In the genomic region with DNA sequence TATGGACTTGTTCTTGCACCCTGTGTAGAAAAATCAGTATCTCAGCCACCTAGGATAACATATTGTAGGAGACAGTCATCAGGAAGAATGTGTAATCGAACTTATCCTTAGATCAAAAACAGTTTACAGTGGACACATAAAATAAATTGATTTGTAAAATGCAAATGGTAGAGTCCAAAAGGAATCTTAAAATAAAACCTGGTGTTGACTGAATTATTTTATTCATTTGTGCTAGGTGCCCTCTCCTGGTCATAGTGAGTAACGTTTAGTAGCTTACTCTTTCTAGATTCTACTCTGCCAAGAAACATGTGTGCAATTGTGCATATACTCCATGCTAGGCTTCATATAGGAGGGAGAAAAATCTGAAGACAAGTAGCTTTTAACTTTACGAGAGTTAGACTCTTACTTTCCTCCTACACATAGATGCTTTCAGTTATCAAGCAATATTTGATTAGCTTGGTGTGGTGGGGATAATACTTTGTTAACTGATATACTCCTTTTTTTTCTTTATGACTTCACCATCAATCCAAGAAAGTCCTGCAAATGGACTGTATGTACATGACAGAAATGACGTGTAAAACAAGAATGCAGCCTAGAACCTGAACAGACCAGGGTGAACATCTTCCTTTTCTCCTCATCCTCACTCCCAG, we compare ENCODE assay signal across 8 cellular contexts. TPM values are rescaled to one million over a fixed set of nuclear protein-coding genes. Genes with fewer than 3 reads are reported as not detected.
DNase-seq lines count a peak whose midpoint lies in the region; ATAC-seq and TF ChIP-seq lines count a peak whose summit lies in the region.

No MANE protein-coding gene starts in this region.

- intact Hi-C loops in OCI-LY7 (cut with micrococcal nuclease; ENCODE audit: unreplicated experiment) = loop anchor here (10.0 kb wide), 1 partner anchor 137 kb away; a partner anchor contains a TSS

- DNase-seq in ACHN (peak; percentile 73), GM13976 (ENCODE audit: low spot score) (peak; percentile 7), OCI-LY7 (ENCODE audit: low spot score) (peak; percentile 48), epithelial cell of prostate (ENCODE audit: low read depth, low spot score) (no peak), retinal pigment epithelial cell (ENCODE audit: low read depth) (no peak), KG1 (lab: John Stamatoyannopoulos, UW) (no peak), hepatic stellate cell (ENCODE audit: low spot score) (no peak)

- no peak overlapping the region for H3K4me2 ChIP-seq in OCI-LY7 (ENCODE audit: low read length)

- H3K4me1 ChIP-seq in OCI-LY7 (ENCODE audit: insufficient read depth, low read length, poor library complexity, severe bottlenecking) = no peaks in the 10 kb centered on the region

- H3K4me3 ChIP-seq in OCI-LY7 (ENCODE audit: low read depth, low read length, poor library complexity, severe bottlenecking) = no peak overlapping the region
- no peak overlapping the region for H3K4me3 ChIP-seq in retinal pigment epithelial cell (ENCODE audit: low read length)

- BruUV-seq in OCI-LY7 (replicated peaks; lab: Mats Ljungman, UMichigan) = no TSS peak

- TF ChIP-seq CTCF in GM13976 (IDR thresholded peaks at IDR 0.05; ENCODE audit: borderline replicate concordance, control extremely low read depth, extremely low read depth, insufficient read depth, missing control alignments) (peak; percentile 23), OCI-LY7 (conservative IDR thresholded peaks at IDR 0.05; ENCODE audit: low read length) (peak; percentile 79), retinal pigment epithelial cell (conservative IDR thresholded peaks at IDR 0.05; ENCODE audit: low read depth, low read length) (peak; percentile 62)

- H4K20me1 ChIP-seq in OCI-LY7 (ENCODE audit: insufficient read depth, low read length) = no peaks in the 10 kb centered on the region

- H2AFZ ChIP-seq in OCI-LY7 (ENCODE audit: low read length) = no peak overlapping the region

- H3K79me2 ChIP-seq in OCI-LY7 (ENCODE audit: insufficient read depth, low read depth, low read length) = no peaks in the 10 kb centered on the region

- no peak overlapping the region for H3K27ac ChIP-seq in OCI-LY7 (ENCODE audit: low read depth, low read length, poor library complexity, severe bottlenecking)
- peak overlapping the region; percentile 70 for H3K27ac ChIP-seq in epithelial cell of prostate

- POLR2A ChIA-PET in OCI-LY7 (lab: Charles Lee) = interaction anchor here (0.6 to 0.8 kb wide), 3 partner anchors 12 to 85 kb away, joined by 3 read pairs; no protein-coding TSS in a partner anchor

- no peaks in the 10 kb centered on the region for H3K36me3 ChIP-seq in OCI-LY7 (ENCODE audit: insufficient read depth, low read length)

- CTCF ChIA-PET in OCI-LY7 (lab: Charles Lee; ENCODE audit: unreplicated experiment) = interaction anchor here (1.0 kb wide), 1 partner anchor 61 kb away, joined by 3 read pairs; no protein-coding TSS in a partner anchor

- H3K9me2 ChIP-seq in OCI-LY7 (ENCODE audit: insufficient read depth, low read length) = no peaks in the 10 kb centered on the region

- ATAC-seq in HG03095 (IDR thresholded peaks at IDR 0.05; ENCODE audit: unreplicated experiment) = peak; percentile 63

- H3K9me3 ChIP-seq in OCI-LY7 (ENCODE audit: low read length) = no peaks in the 10 kb centered on the region

- in situ Hi-C loops in ACHN (cut with HindIII; ENCODE audit: low pct_ligation_motif_present, low pct_unique_long_range_greater_than_20kb, low sequenced_read_pairs) (no loop called here), GM13976 (cut with MboI; ENCODE audit: low sequenced_read_pairs, unreplicated experiment) (no loop called here)

RNA-seq across cellular contexts. Expression of a gene that starts 23.7 kb away (rescaled TPM):
- not detected in 2 replicates for total RNA-seq in OCI-LY7 (2014; rRNA removed; shearing (Covaris generic))
- not detected in 2 replicates for total RNA-seq in OCI-LY7 (2022)

RNA-seq across cellular contexts. Expression of a gene that starts 27.6 kb away (rescaled TPM):
- total RNA-seq in OCI-LY7 (2014; rRNA removed; shearing (Covaris generic)) = not detected in 2 replicates
- not detected in 2 replicates for total RNA-seq in OCI-LY7 (2022)

Comparison
In these comparisons a context has a peak if more than half of its experiments do, and no peak if none do; other contexts are left out.
1. DNase-seq: peak in ACHN (single experiment), GM13976 (single experiment) and OCI-LY7 (single experiment); none in epithelial cell of prostate (single experiment), retinal pigment epithelial cell (single experiment), KG1 (single experiment) and hepatic stellate cell (single experiment).
2. CTCF ChIP-seq: peak in every context shown above with its lines; median percentile 79 in OCI-LY7; 62 in retinal pigment epithelial cell; 23 in GM13976.